Comparison of ENCODE assay signal across 33 cellular contexts in the genomic region with DNA sequence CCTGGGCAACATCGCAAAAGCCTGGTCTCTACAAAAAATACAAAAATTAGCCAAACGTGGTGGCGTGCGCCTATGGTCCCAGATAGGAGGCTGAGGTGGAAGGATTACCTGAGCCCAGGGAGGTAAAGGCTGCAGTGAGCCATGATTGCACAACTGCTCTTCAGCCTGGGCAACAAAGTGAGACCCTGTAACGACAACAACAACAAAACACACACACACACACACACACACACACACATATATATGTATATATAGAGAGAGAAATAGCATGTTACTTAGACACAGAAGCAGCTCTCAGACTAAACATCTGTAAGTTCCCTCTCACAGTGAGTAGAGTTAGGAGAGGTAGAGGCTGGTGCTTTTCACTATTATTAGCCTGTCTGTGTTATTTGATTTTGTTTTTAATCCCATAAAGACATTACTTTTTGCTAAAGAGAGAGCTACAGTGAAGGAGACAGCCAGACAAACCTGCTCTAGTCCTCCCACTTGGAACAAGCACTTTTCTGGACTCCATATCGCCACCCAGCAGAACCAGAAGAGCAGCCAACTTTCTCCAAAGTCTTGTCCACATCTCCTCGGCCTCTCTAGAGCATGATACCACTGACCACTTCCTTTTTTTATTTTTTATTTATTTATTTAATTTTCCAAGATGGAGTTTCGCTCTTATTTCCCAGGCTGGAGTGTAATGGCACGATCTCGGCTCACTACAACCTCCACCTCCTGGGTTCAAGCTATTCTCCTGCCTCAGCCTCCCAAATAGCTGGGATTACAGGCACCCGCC. TPM values are rescaled to one million over a fixed set of nuclear protein-coding genes. Genes with fewer than 3 reads are reported as not detected.
A peak's percentile ranks its signal among the peaks of the same experiment; 100 is the strongest.
DNase-seq lines count a peak whose midpoint lies in the region; ATAC-seq and TF ChIP-seq lines count a peak whose summit lies in the region.
"Had no signal": no experiment of that assay in that cellular context is flagged by ENCODE, and none has a peak within 500 bp of the region (broad histone marks: within the 10 kb centered on the region; RNA-seq: fewer than 3 reads in every experiment).

No MANE protein-coding gene starts in this region.

- 75 to 79% (median 79%) methylated on average over 11 of the region's 11 CpGs for WGBS in psoas muscle, 3 donors

- no peak for DNase-seq in CD4-positive, alpha-beta T cell
- DNase-seq in HFFc6, result no peak
- no peak for DNase-seq in psoas muscle
- DNase-seq in amniotic stem cell (lab: John Stamatoyannopoulos, UW), result no peak
- no peak for DNase-seq in NCI-H1694 (lab: John Stamatoyannopoulos, UW)
- no peak for DNase-seq in stimulated activated CD4-positive, alpha-beta T cell treated with anti-CD3 and anti-CD28 coated beads, Interleukin-12 subunit alpha, Interleukin-12 subunit beta, amount 100 ng/mL, for 4 hours
- DNase-seq: activated CD4-positive, alpha-beta memory T cell treated with anti-CD3 and anti-CD28 coated beads for 36 hours; activated CD4-positive, CD25-positive, alpha-beta regulatory T cell treated with anti-CD3 and anti-CD28 coated beads, Interleukin-2, amount 50 U/mL, for 72 hours; activated CD8-positive, alpha-beta memory T cell treated with anti-CD3 and anti-CD28 coated beads, Interleukin-2, amount 50 U/mL, for 48 hours; activated naive CD4-positive, alpha-beta T cell treated with Interleukin-2 at 50 U/mL for 16 hours; adrenal gland; C1 segment of cervical spinal cord; DMS79 treated with DMSO at 0.1 percent for 48 hours; NCI-H146; NCI-H2107; NCI-H446; RPMI8226; sigmoid colon; SJCRH30; stimulated activated CD4-positive, alpha-beta T cell treated with anti-CD3 and anti-CD28 coated beads, Interleukin-15, amount 100 ng/mL, for 24 hours had no signal

- H3K4me1 ChIP-seq in psoas muscle, result peaks cover 30% of the 10 kb centered on the region

- no peaks in the 10 kb centered on the region for H3K9me3 Mint-ChIP-seq in CD4-positive, alpha-beta T cell
- H3K9me3 Mint-ChIP-seq in HFFc6 (no peaks in the 10 kb centered on the region), brain (peaks cover 0 to 3% (median 0%) of the 10 kb centered on the region in 5 experiments)
- H3K9me3 Mint-ChIP-seq: activated CD4-positive, alpha-beta memory T cell treated with anti-CD3 and anti-CD28 coated beads for 36 hours; activated T-helper 1 cell treated with anti-CD3 and anti-CD28 coated beads, Interleukin-12 subunit alpha, Interleukin-12 subunit beta, Interleukin-2, Interleukin-4 antibody, amounts not matched to agents 30 ng/mL and 10 ng/mL and 1 ng/mL, durations not matched to agents 14 hours and 24 hours and 36 hours; stimulated activated effector memory CD8-positive, alpha-beta T cell treated with anti-CD3 and anti-CD28 coated beads, Interleukin-12 subunit alpha, Interleukin-12 subunit beta, amount 100 ng/mL, for 72 hours had no signal

- peaks cover 0 to 32% of the 10 kb centered on the region in 2 donors for H3K36me3 ChIP-seq in psoas muscle (ENCODE audit: insufficient read depth in 1 of 2, low read depth in 1 of 2)

- H3K27me3 ChIP-seq in CD4-positive, alpha-beta T cell (ENCODE audit: control insufficient read depth, insufficient read depth, low read length), result no peaks in the 10 kb centered on the region
- H3K27me3 ChIP-seq in psoas muscle (ENCODE audit: insufficient read depth in 3 of 3, low read length in 2 of 3), result no peaks in the 10 kb centered on the region
- H3K27me3 ChIP-seq: adrenal gland, brain microvascular endothelial cell, sigmoid colon, SJCRH30, tibial nerve had no signal

- TF ChIP-seq CTCF in CD4-positive, alpha-beta T cell (IDR thresholded peaks at IDR 0.05), result no peak
- no peak for TF ChIP-seq CTCF in HFFc6 (IDR thresholded peaks at IDR 0.05)
- no peak for TF ChIP-seq CTCF in brain (conservative IDR thresholded peaks at IDR 0.05)
- no peak for TF ChIP-seq CTCF in psoas muscle (IDR thresholded peaks at IDR 0.05)

- no peak for ATAC-seq in CD4-positive, alpha-beta T cell (ENCODE audit: poor library complexity)
- ATAC-seq in psoas muscle, result no peak
- ATAC-seq: HCT116; stimulated activated effector memory CD8-positive, alpha-beta T cell treated with anti-CD3 and anti-CD28 coated beads, Interleukin-12 subunit alpha, Interleukin-12 subunit beta, amount 100 ng/mL, for 72 hours had no signal

- no peak overlapping the region for H3K27ac Mint-ChIP-seq in CD4-positive, alpha-beta T cell
- H3K27ac Mint-ChIP-seq in HFFc6 (peak overlapping the region; percentile 72), brain (peak overlapping the region in 4 of 5 experiments; percentile 68 to 78 (median 78))
- H3K27ac Mint-ChIP-seq: activated CD4-positive, alpha-beta memory T cell treated with anti-CD3 and anti-CD28 coated beads for 36 hours; activated T-helper 1 cell treated with anti-CD3 and anti-CD28 coated beads, Interleukin-12 subunit alpha, Interleukin-12 subunit beta, Interleukin-2, Interleukin-4 antibody, amounts not matched to agents 30 ng/mL and 10 ng/mL and 1 ng/mL, durations not matched to agents 14 hours and 24 hours and 36 hours; progenitor cell of endocrine pancreas; stimulated activated effector memory CD8-positive, alpha-beta T cell treated with anti-CD3 and anti-CD28 coated beads, Interleukin-12 subunit alpha, Interleukin-12 subunit beta, amount 100 ng/mL, for 72 hours had no signal

- H3K36me3 Mint-ChIP-seq in CD4-positive, alpha-beta T cell (ENCODE audit: low read depth), result peaks cover 30% of the 10 kb centered on the region
- H3K36me3 Mint-ChIP-seq in HFFc6 (ENCODE audit: low read depth) (peaks cover 24% of the 10 kb centered on the region), brain (peaks cover 27% of the 10 kb centered on the region)

- no peak overlapping the region for H3K4me3 ChIP-seq in psoas muscle
- H3K4me3 ChIP-seq: adrenal gland, sigmoid colon, SJCRH30, tibial nerve had no signal

- H3K27me3 Mint-ChIP-seq in CD4-positive, alpha-beta T cell, result no peaks in the 10 kb centered on the region
- H3K27me3 Mint-ChIP-seq in HFFc6 (ENCODE audit: insufficient read depth), result peaks cover 7% of the 10 kb centered on the region
- peaks cover 9% of the 10 kb centered on the region for H3K27me3 Mint-ChIP-seq in brain
- H3K27me3 Mint-ChIP-seq: activated CD4-positive, alpha-beta memory T cell treated with anti-CD3 and anti-CD28 coated beads for 36 hours; progenitor cell of endocrine pancreas had no signal

- POLR2A ChIA-PET in CD4-positive, alpha-beta T cell (lab: Charles Lee), result no interaction called here

- H3K4me1 Mint-ChIP-seq in CD4-positive, alpha-beta T cell (ENCODE audit: low read depth), result peaks cover 20% of the 10 kb centered on the region
- H3K4me1 Mint-ChIP-seq in HFFc6 (ENCODE audit: low read depth) (peaks cover 54% of the 10 kb centered on the region), brain (peaks cover 60% of the 10 kb centered on the region)

- peak overlapping the region; percentile 68 for H3K4me3 Mint-ChIP-seq in CD4-positive, alpha-beta T cell
- H3K4me3 Mint-ChIP-seq in HFFc6 (no peak overlapping the region), brain (peak overlapping the region in 4 of 5 experiments; percentile 49 to 84 (median 61))
- H3K4me3 Mint-ChIP-seq: activated CD4-positive, alpha-beta memory T cell treated with anti-CD3 and anti-CD28 coated beads for 36 hours; activated T-helper 1 cell treated with anti-CD3 and anti-CD28 coated beads, Interleukin-12 subunit alpha, Interleukin-12 subunit beta, Interleukin-2, Interleukin-4 antibody, amounts not matched to agents 30 ng/mL and 10 ng/mL and 1 ng/mL, durations not matched to agents 14 hours and 24 hours and 36 hours; stimulated activated effector memory CD8-positive, alpha-beta T cell treated with anti-CD3 and anti-CD28 coated beads, Interleukin-12 subunit alpha, Interleukin-12 subunit beta, amount 100 ng/mL, for 72 hours had no signal

- CTCF ChIA-PET in CD4-positive, alpha-beta T cell (lab: Charles Lee), result interaction anchor here (1.0 kb wide), 1 partner anchor 14 kb away, joined by 3 read pairs; no protein-coding TSS in a partner anchor

- H3K9me3 ChIP-seq in CD4-positive, alpha-beta T cell (ENCODE audit: control insufficient read depth, low read length), result no peaks in the 10 kb centered on the region
- H3K9me3 ChIP-seq in psoas muscle, result no peaks in the 10 kb centered on the region
- H3K9me3 ChIP-seq: adrenal gland, neutrophil, sigmoid colon, SJCRH30, tibial nerve had no signal

- no peak overlapping the region for H3K27ac ChIP-seq in CD4-positive, alpha-beta T cell (ENCODE audit: low read depth, low read length)
- peak overlapping the region; percentile 28 for H3K27ac ChIP-seq in psoas muscle
- H3K27ac ChIP-seq: brain microvascular endothelial cell, neutrophil, SJCRH30 had no signal

- intact Hi-C loops in CD4-positive, alpha-beta T cell (cut with DNase I, micrococcal nuclease), result loop anchor here in 1 of 2 experiments (5.0 to 10.0 kb wide), 2 partner anchors 36 to 637 kb away; no protein-coding TSS in a partner anchor
- intact Hi-C loops in psoas muscle (cut with DNase I), result no loop called here

RNA-seq across cellular contexts. Expression of gene LIN7B, which starts 2.8 kb away (rescaled TPM):
- total RNA-seq in CD4-positive, alpha-beta T cell, result 1 to 10 TPM; 6.4 to 6.6 TPM
- 10 to 100 TPM in 4 of 6 experiments, 1 to 10 TPM in 2; 9.3 to 12.7 (median 10.2) TPM for total RNA-seq in HFFc6 (2021; fragmentation: NEBNext Ultra II Directional; extraction: Animal tissue kit (Norgen Biotek cat#: 25700))
- polyA plus RNA-seq in brain (ENCODE audit: insufficient read depth, low read depth, low replicate concordance) (18.0 TPM), psoas muscle (10 to 100 TPM; 13.9 to 24.3 (median 15.8) TPM)
- total RNA-seq in psoas muscle, result 10 to 100 TPM; 11.8 to 27.9 (median 22.3) TPM

RNA-seq across cellular contexts. Expression of gene C19orf73, which starts 7.5 kb away (rescaled TPM):
- 1 to 10 TPM; 1.5 to 2.3 TPM for total RNA-seq in CD4-positive, alpha-beta T cell
- total RNA-seq in HFFc6 (2021; fragmentation: NEBNext Ultra II Directional; extraction: Animal tissue kit (Norgen Biotek cat#: 25700)), result 1 to 10 TPM in 1 of 6 experiments, under 1 TPM in 5; 0.60 to 1.1 (median 0.71) TPM
- polyA plus RNA-seq in brain (ENCODE audit: insufficient read depth, low read depth, low replicate concordance), result 4.1 TPM
- 1 to 10 TPM in 2 of 4 donors, under 1 TPM in 2; 0.54 to 1.6 (median 1.2) TPM for total RNA-seq in psoas muscle
- 1 to 10 TPM; 1.7 to 1.9 (median 1.9) TPM for polyA plus RNA-seq in psoas muscle
- total RNA-seq: endothelial cell of umbilical vein, mesenteric fat pad had no signal

RNA-seq across cellular contexts. Expression of gene PPFIA3, which starts 7.9 kb away (rescaled TPM):
- 1 to 10 TPM; 2.0 to 2.8 TPM for total RNA-seq in CD4-positive, alpha-beta T cell
- total RNA-seq in HFFc6 (2021; fragmentation: NEBNext Ultra II Directional; extraction: Animal tissue kit (Norgen Biotek cat#: 25700)), result 1 to 10 TPM; 1.9 to 2.4 (median 2.3) TPM
- polyA plus RNA-seq in brain (ENCODE audit: insufficient read depth, low read depth, low replicate concordance) (43.6 TPM), psoas muscle (1 to 10 TPM; 2.6 to 5.0 (median 3.2) TPM)
- 1 to 10 TPM; 1.4 to 3.8 (median 2.6) TPM for total RNA-seq in psoas muscle

RNA-seq across cellular contexts. Expression of gene SNRNP70, which starts 26.2 kb away (rescaled TPM):
- 100 to 1,000 TPM; 375 to 397 TPM for total RNA-seq in CD4-positive, alpha-beta T cell
- 100 to 1,000 TPM; 134 to 164 (median 156) TPM for total RNA-seq in HFFc6 (2021; fragmentation: NEBNext Ultra II Directional; extraction: Animal tissue kit (Norgen Biotek cat#: 25700))
- polyA plus RNA-seq in brain (ENCODE audit: insufficient read depth, low read depth, low replicate concordance) (140 TPM), psoas muscle (100 to 1,000 TPM in 1 of 3 donors, 10 to 100 TPM in 2; 83.2 to 123 (median 85.3) TPM)
- 100 to 1,000 TPM in 3 of 4 donors, 10 to 100 TPM in 1; 89.1 to 133 (median 111) TPM for total RNA-seq in psoas muscle

RNA-seq across cellular contexts. Expression of gene KCNA7, which starts 38.9 kb away (rescaled TPM):
- total RNA-seq in CD4-positive, alpha-beta T cell, result not detected
- not detected for total RNA-seq in HFFc6 (2021; fragmentation: NEBNext Ultra II Directional; extraction: Animal tissue kit (Norgen Biotek cat#: 25700))
- not detected for polyA plus RNA-seq in brain (ENCODE audit: insufficient read depth, low read depth, low replicate concordance)
- 10 to 100 TPM in 3 of 4 donors, 1 to 10 TPM in 1; 9.7 to 21.4 (median 17.2) TPM for total RNA-seq in psoas muscle
- polyA plus RNA-seq in psoas muscle, result 10 to 100 TPM; 12.6 to 23.9 (median 17.0) TPM
- total RNA-seq: activated CD4-positive, alpha-beta memory T cell treated with anti-CD3 and anti-CD28 coated beads for 36 hours; activated T-helper 1 cell treated with anti-CD3 and anti-CD28 coated beads, Interleukin-12 subunit alpha, Interleukin-12 subunit beta, Interleukin-2, Interleukin-4 antibody, amounts not matched to agents 30 ng/mL and 10 ng/mL and 1 ng/mL, durations not matched to agents 14 hours and 24 hours and 36 hours; adrenal gland; endothelial cell of umbilical vein; frontal cortex; kidney epithelial cell; liver; mesenteric fat pad; progenitor cell of endocrine pancreas; sigmoid colon; SJCRH30; tibial nerve had no signal
- polyA plus RNA-seq: adrenal gland, endothelial cell of umbilical vein, liver, sigmoid colon had no signal
